ENCODE assay signal across 9 cellular contexts in genomic region chr7:101804642-101805401, GRCh38. TPM values are rescaled to one million over a fixed set of nuclear protein-coding genes. Genes with fewer than 3 reads are reported as not detected.
DNase-seq lines count a peak whose midpoint lies in the region; ATAC-seq and TF ChIP-seq lines count a peak whose summit lies in the region.
"Had no signal": no experiment of that assay in that cellular context is flagged by ENCODE, and none has a peak within 500 bp of the region (broad histone marks: within the 10 kb centered on the region; RNA-seq: fewer than 3 reads in every experiment).

No MANE protein-coding gene starts in this region.

- POLR2A ChIA-PET in GM10248 (lab: Yijun Ruan, JAX): no interaction called here

- H3K4me1 ChIP-seq in DND-41 (ENCODE audit: insufficient read depth, low read length) (peaks cover 6% of the 10 kb centered on the region), mucosa of descending colon (ENCODE audit: low read depth) (peaks cover 8% of the 10 kb centered on the region)

- CTCF ChIA-PET in GM10248 (lab: Yijun Ruan, JAX): interaction anchor here (1.0 to 1.7 kb wide), 6 partner anchors 10 to 75 kb away, joined by 3 to 5 read pairs (median 3); no protein-coding TSS in a partner anchor

- H3K36me3 ChIP-seq in DND-41 (ENCODE audit: insufficient read depth, low read length): no peaks in the 10 kb centered on the region
- H3K36me3 ChIP-seq in brain microvascular endothelial cell (replicated peaks): no peaks in the 10 kb centered on the region
- no peaks in the 10 kb centered on the region for H3K36me3 ChIP-seq in mucosa of descending colon (ENCODE audit: low read depth)
- H3K36me3 ChIP-seq: esophagus muscularis mucosa had no signal

- no peaks in the 10 kb centered on the region for H3K79me2 ChIP-seq in DND-41 (ENCODE audit: insufficient read depth, low read length)

- H3K9me3 ChIP-seq in DND-41 (ENCODE audit: insufficient read depth, low read length, severe bottlenecking): no peaks in the 10 kb centered on the region
- no peaks in the 10 kb centered on the region for H3K9me3 ChIP-seq in mucosa of descending colon
- H3K9me3 ChIP-seq: esophagus muscularis mucosa had no signal

- H3K9ac ChIP-seq in DND-41 (ENCODE audit: low read depth, low read length): no peak overlapping the region

- H3K27ac ChIP-seq in DND-41 (ENCODE audit: low read length): no peak overlapping the region
- no peak overlapping the region for H3K27ac ChIP-seq in brain microvascular endothelial cell
- H3K27ac ChIP-seq: esophagus muscularis mucosa had no signal

- no peak overlapping the region for H3K4me2 ChIP-seq in DND-41 (ENCODE audit: insufficient read depth, low read length)

- no peak overlapping the region for H2AFZ ChIP-seq in DND-41 (ENCODE audit: low read depth, low read length)

- peaks cover 20% of the 10 kb centered on the region for H3K27me3 ChIP-seq in DND-41 (ENCODE audit: insufficient read depth, low read length, poor library complexity)
- H3K27me3 ChIP-seq in brain microvascular endothelial cell (replicated peaks): peaks cover 27% of the 10 kb centered on the region

- H4K20me1 ChIP-seq in DND-41 (ENCODE audit: insufficient read depth, low read length): no peaks in the 10 kb centered on the region

- ATAC-seq in DND-41 (ENCODE audit: insufficient read depth, low read depth) (no peak), mucosa of descending colon (peak; percentile 77), HG03565 (IDR thresholded peaks at IDR 0.05; ENCODE audit: unreplicated experiment) (no peak)

- TF ChIP-seq CTCF in DND-41 (IDR thresholded peaks at IDR 0.05; ENCODE audit: borderline replicate concordance, extremely low read depth, low read length, poor library complexity, severe bottlenecking): peak; percentile 30
- peak; percentile 41 for TF ChIP-seq CTCF in brain microvascular endothelial cell (IDR thresholded peaks at IDR 0.05; ENCODE audit: low read depth, low read length, missing control alignments)
- TF ChIP-seq CTCF in mucosa of descending colon (IDR thresholded peaks at IDR 0.05): peak; percentile 46
- TF ChIP-seq CTCF in GM10248 (IDR thresholded peaks at IDR 0.05; ENCODE audit: control extremely low read depth, extremely low read depth, low read depth, missing control alignments): no peak

- no peak for DNase-seq in DND-41
- DNase-seq in HT-29 (ENCODE audit: low spot score): peak; percentile 60
- DNase-seq in brain microvascular endothelial cell: no peak
- peak in 1 of 3 donors; percentile 58 for DNase-seq in mucosa of descending colon
- DNase-seq in GM10248 (ENCODE audit: extremely low spot score): no peak
- no peak for DNase-seq in A172 (ENCODE audit: low spot score)
- DNase-seq in Kasumi-1 (lab: John Stamatoyannopoulos, UW): no peak

- H3K4me3 ChIP-seq in DND-41 (ENCODE audit: low read depth in 1 of 2, low read length in 2 of 2) (no peak overlapping the region), brain microvascular endothelial cell (ENCODE audit: low read depth, low read length) (no peak overlapping the region), mucosa of descending colon (no peak overlapping the region)
- H3K4me3 ChIP-seq: esophagus muscularis mucosa had no signal

- intact Hi-C loops in mucosa of descending colon (cut with DNase I, micrococcal nuclease): no loop called here

- in situ Hi-C loops in brain microvascular endothelial cell (cut with HindIII; ENCODE audit: low pct_ligation_motif_present, low sequenced_read_pairs): no loop called here

RNA-seq across cellular contexts. Expression of gene CUX1, which starts 12.6 kb away (rescaled TPM):
- 41.9 and 48.3 TPM in 2 replicates for total RNA-seq in HT-29 (2014; rRNA removed; shearing (Covaris generic))
- total RNA-seq in mucosa of descending colon: 100 to 1,000 TPM in 2 of 3 donors, 10 to 100 TPM in 1; 85.2 to 167 (median 120) TPM
- 32.1 and 36.5 TPM in 2 replicates for total RNA-seq in A172 (2014; rRNA removed; shearing (Covaris generic))
